ENCODE assay signal across 16 cellular contexts in genomic region chr7:92071032-92071431, GRCh38.
A peak's percentile ranks its signal among the peaks of the same experiment; 100 is the strongest.
DNase-seq lines count a peak whose midpoint lies in the region; ATAC-seq and TF ChIP-seq lines count a peak whose summit lies in the region.
"Had no signal": no experiment of that assay in that cellular context is flagged by ENCODE, and none has a peak within 500 bp of the region (broad histone marks: within the 10 kb centered on the region; RNA-seq: fewer than 3 reads in every experiment).

No MANE protein-coding gene starts in this region.

- in situ Hi-C loops in GM23248 (cut with MboI) = no loop called here

- H3F3A ChIP-seq in GM23248 (ENCODE audit: insufficient read depth) = 0 out of 2 replicates have a peak, but pooled peaks cover 5% of the 10 kb centered on the region

- H3K4me1 ChIP-seq in GM23248 (ENCODE audit: insufficient read depth) (no peaks in the 10 kb centered on the region), endodermal cell (ENCODE audit: control insufficient read depth, insufficient read depth, low read length) (no peaks in the 10 kb centered on the region)
- H3K4me1 ChIP-seq: HAP-1 had no signal

- WGBS in GM23248 (ENCODE audit: low coverage in 1 of 2, low lambda C conversion rate in 2 of 2, missing lambda C conversion rate in 2 of 2), 2 experiments = 78 to 82% methylated on average over 5 of the region's 5 CpGs
- 94 to 98% methylated on average over 4 of the region's 5 CpGs for WGBS in endodermal cell (ENCODE audit: insufficient coverage in 1 of 2, insufficient read length in 1 of 2), 2 experiments

- TF ChIP-seq CTCF in fibroblast of villous mesenchyme (IDR thresholded peaks at IDR 0.05; ENCODE audit: insufficient read depth, low read depth, low read length) (no peak), nephron progenitor cell (IDR thresholded peaks at IDR 0.05) (no peak), endodermal cell (conservative IDR thresholded peaks at IDR 0.05) (no peak)

- H3K9ac ChIP-seq in GM23248 = no peak overlapping the region
- no peak overlapping the region for H3K9ac ChIP-seq in endodermal cell (ENCODE audit: extremely low read depth, low read length, poor library complexity, severe bottlenecking)

- no peak overlapping the region for H3K4me3 Mint-ChIP-seq in nephron progenitor cell
- no peak overlapping the region for H3K4me3 Mint-ChIP-seq in stimulated activated memory B cell treated with anti-CD40 and anti-IgM and Interleukin-4, amounts not matched to agents 10 μg/mL and 1 μg/mL and 100 μg/mL, for 72 hours
- H3K4me3 Mint-ChIP-seq in endodermal cell = no peak overlapping the region
- H3K4me3 Mint-ChIP-seq: CD14-positive monocyte had no signal

- H3K27me3 ChIP-seq in GM23248 (replicated peaks; ENCODE audit: insufficient read depth) (no peaks in the 10 kb centered on the region), endodermal cell (ENCODE audit: control insufficient read depth, insufficient read depth, low read length, poor library complexity, severe bottlenecking) (no peaks in the 10 kb centered on the region)

- no peaks in the 10 kb centered on the region for H3K79me2 ChIP-seq in GM23248 (ENCODE audit: insufficient read depth)

- peak; percentile 56 for ATAC-seq in left ventricle myocardium superior
- no peak for ATAC-seq in left cardiac atrium
- ATAC-seq in HG02763 (IDR thresholded peaks at IDR 0.05; ENCODE audit: unreplicated experiment) = no peak
- no peak for ATAC-seq in stimulated activated memory B cell treated with anti-CD40 and anti-IgM and Interleukin-4, amounts not matched to agents 10 μg/mL and 1 μg/mL and 100 μg/mL, for 72 hours

- H3K9me3 ChIP-seq in GM23248 (ENCODE audit: low read depth) = no peaks in the 10 kb centered on the region
- no peaks in the 10 kb centered on the region for H3K9me3 ChIP-seq in endodermal cell (ENCODE audit: control insufficient read depth, low read length)
- H3K9me3 ChIP-seq: Caco-2, HAP-1 had no signal

- intact Hi-C loops in left ventricle myocardium superior (cut with micrococcal nuclease) (no loop called here), left cardiac atrium (cut with DNase I) (no loop called here)

- H3K27ac Mint-ChIP-seq in nephron progenitor cell = peak overlapping the region; percentile 1
- H3K27ac Mint-ChIP-seq in stimulated activated memory B cell treated with anti-CD40 and anti-IgM and Interleukin-4, amounts not matched to agents 10 μg/mL and 1 μg/mL and 100 μg/mL, for 72 hours = no peak overlapping the region
- H3K27ac Mint-ChIP-seq in endodermal cell = no peak overlapping the region

- H3K9me3 Mint-ChIP-seq in nephron progenitor cell (no peaks in the 10 kb centered on the region), endodermal cell (no peaks in the 10 kb centered on the region)
- H3K9me3 Mint-ChIP-seq in stimulated activated memory B cell treated with anti-CD40 and anti-IgM and Interleukin-4, amounts not matched to agents 10 μg/mL and 1 μg/mL and 100 μg/mL, for 72 hours = no peaks in the 10 kb centered on the region
- H3K9me3 Mint-ChIP-seq: CD14-positive monocyte had no signal

- H3K4me1 Mint-ChIP-seq in nephron progenitor cell (no peaks in the 10 kb centered on the region), endodermal cell (no peaks in the 10 kb centered on the region)
- H3K4me1 Mint-ChIP-seq in stimulated activated memory B cell treated with anti-CD40 and anti-IgM and Interleukin-4, amounts not matched to agents 10 μg/mL and 1 μg/mL and 100 μg/mL, for 72 hours = no peaks in the 10 kb centered on the region
- H3K4me1 Mint-ChIP-seq: CD14-positive monocyte had no signal

- H2AFZ ChIP-seq in GM23248 = no peak overlapping the region

- H3K9me2 ChIP-seq in GM23248 (ENCODE audit: insufficient read depth) = no peaks in the 10 kb centered on the region

- DNase-seq in left ventricle myocardium superior (no peak), left cardiac atrium (no peak), fibroblast of villous mesenchyme (ENCODE audit: low read depth) (peak; percentile 3), nephron progenitor cell (no peak), GM23248 (no peak), endodermal cell (no peak)
- DNase-seq: Caco-2, DMS53, Karpas-422, NCI-H1417, NCI-H2029, NCI-H510A treated with DMSO at 0.1 percent for 48 hours had no signal

- H3K36me3 Mint-ChIP-seq in nephron progenitor cell (ENCODE audit: low read depth) (peaks cover 76% of the 10 kb centered on the region), endodermal cell (ENCODE audit: low read depth) (peaks cover 56% of the 10 kb centered on the region)
- H3K36me3 Mint-ChIP-seq in stimulated activated memory B cell treated with anti-CD40 and anti-IgM and Interleukin-4, amounts not matched to agents 10 μg/mL and 1 μg/mL and 100 μg/mL, for 72 hours = peaks cover 68% of the 10 kb centered on the region

- H3K36me3 ChIP-seq in GM23248 (ENCODE audit: low read depth) = peaks cover 16% of the 10 kb centered on the region
- peaks cover 62% of the 10 kb centered on the region for H3K36me3 ChIP-seq in endodermal cell (ENCODE audit: control insufficient read depth, insufficient read depth, low read length)

- H3K4me3 ChIP-seq in fibroblast of villous mesenchyme (ENCODE audit: low read depth, low read length) (no peak overlapping the region), GM23248 (no peak overlapping the region), endodermal cell (ENCODE audit: low read length) (no peak overlapping the region)
- H3K4me3 ChIP-seq: HAP-1 had no signal

- H3K27ac ChIP-seq in GM23248 = no peak overlapping the region
- no peak overlapping the region for H3K27ac ChIP-seq in endodermal cell (ENCODE audit: low read depth, low read length)

- no peaks in the 10 kb centered on the region for H4K20me1 ChIP-seq in GM23248 (ENCODE audit: insufficient read depth)

- H3K27me3 Mint-ChIP-seq in nephron progenitor cell (ENCODE audit: low read depth, poor library complexity) = no peaks in the 10 kb centered on the region
- H3K27me3 Mint-ChIP-seq in stimulated activated memory B cell treated with anti-CD40 and anti-IgM and Interleukin-4, amounts not matched to agents 10 μg/mL and 1 μg/mL and 100 μg/mL, for 72 hours = no peaks in the 10 kb centered on the region
- no peaks in the 10 kb centered on the region for H3K27me3 Mint-ChIP-seq in endodermal cell (ENCODE audit: insufficient read depth)

- H3K4me2 ChIP-seq in GM23248 (ENCODE audit: unreplicated experiment) = no peak overlapping the region
